Comparison of ENCODE assay signal across 8 cellular contexts in genomic region chr1:156420209-156421061, GRCh38. TPM values are rescaled to one million over a fixed set of nuclear protein-coding genes. Genes with fewer than 3 reads are reported as not detected.
DNase-seq lines count a peak whose midpoint lies in the region; ATAC-seq and TF ChIP-seq lines count a peak whose summit lies in the region.

No MANE protein-coding gene starts in this region.

- H3K4me2 ChIP-seq in hepatocyte: peak overlapping the region; percentile 88

- H3K27ac ChIP-seq in hepatocyte: no peak overlapping the region

- ATAC-seq in activated CD8-positive, alpha-beta T cell treated with anti-CD3 and anti-CD28 coated beads, Interleukin-2, amount 10 ng/mL, durations not matched to agents 7 days and 5 days: peak; percentile 82
- ATAC-seq in HG03095 (IDR thresholded peaks at IDR 0.05; ENCODE audit: unreplicated experiment): no peak

- no peaks in the 10 kb centered on the region for H3K9me3 Mint-ChIP-seq in activated CD8-positive, alpha-beta T cell treated with anti-CD3 and anti-CD28 coated beads, Interleukin-2, amount 10 ng/mL, durations not matched to agents 7 days and 5 days (ENCODE audit: insufficient read depth)

- peak overlapping the region; percentile 56 for H2AFZ ChIP-seq in hepatocyte

- H4K20me1 ChIP-seq in hepatocyte (ENCODE audit: insufficient read depth, poor library complexity, severe bottlenecking): no peaks in the 10 kb centered on the region

- CTCF ChIA-PET in activated CD8-positive, alpha-beta T cell treated with anti-CD3 and anti-CD28 coated beads, Interleukin-2, amount 10 ng/mL, durations not matched to agents 7 days and 5 days (lab: Charles Lee): interaction anchor here (0.7 to 4.5 kb wide), 7 partner anchors 12 to 231 kb away, joined by 3 to 44 read pairs (median 6); no protein-coding TSS in a partner anchor

- no peak for TF ChIP-seq CTCF in hepatocyte (IDR thresholded peaks at IDR 0.05; ENCODE audit: poor library complexity)

- POLR2A ChIA-PET in activated CD8-positive, alpha-beta T cell treated with anti-CD3 and anti-CD28 coated beads, Interleukin-2, amount 10 ng/mL, durations not matched to agents 7 days and 5 days (lab: Charles Lee): interaction anchor here (0.5 to 1.0 kb wide), 2 partner anchors 37 to 771 kb away, joined by 3 to 4 read pairs; no protein-coding TSS in a partner anchor

- H3K79me2 ChIP-seq in hepatocyte: no peaks in the 10 kb centered on the region

- no peaks in the 10 kb centered on the region for H3K9me2 ChIP-seq in hepatocyte (replicated peaks; ENCODE audit: insufficient read depth)

- peaks cover 85% of the 10 kb centered on the region for H3K27me3 Mint-ChIP-seq in activated CD8-positive, alpha-beta T cell treated with anti-CD3 and anti-CD28 coated beads, Interleukin-2, amount 10 ng/mL, durations not matched to agents 7 days and 5 days (ENCODE audit: low read depth)

- H3K4me1 Mint-ChIP-seq in activated CD8-positive, alpha-beta T cell treated with anti-CD3 and anti-CD28 coated beads, Interleukin-2, amount 10 ng/mL, durations not matched to agents 7 days and 5 days (ENCODE audit: low read depth): peaks cover 22% of the 10 kb centered on the region

- WGBS in hepatocyte (ENCODE audit: low lambda C conversion rate, missing lambda C conversion rate): 4% methylated on average over 68 of the region's 68 CpGs

- peaks cover 100% of the 10 kb centered on the region for H3K27me3 ChIP-seq in hepatocyte

- peak overlapping the region; percentile 81 for H3K4me3 Mint-ChIP-seq in activated CD8-positive, alpha-beta T cell treated with anti-CD3 and anti-CD28 coated beads, Interleukin-2, amount 10 ng/mL, durations not matched to agents 7 days and 5 days

- H3K4me3 ChIP-seq in hepatocyte: no peak overlapping the region

- no peaks in the 10 kb centered on the region for H3K36me3 ChIP-seq in hepatocyte (replicated peaks; ENCODE audit: insufficient read depth, low read depth)

- no peaks in the 10 kb centered on the region for H3K36me3 Mint-ChIP-seq in activated CD8-positive, alpha-beta T cell treated with anti-CD3 and anti-CD28 coated beads, Interleukin-2, amount 10 ng/mL, durations not matched to agents 7 days and 5 days (ENCODE audit: low read depth)

- DNase-seq in stimulated activated CD4-positive, alpha-beta T cell treated with anti-CD3 and anti-CD28 coated beads, Interleukin-15, amount 100 ng/mL, for 24 hours: peak; percentile 60
- no peak for DNase-seq in stimulated activated CD4-positive, alpha-beta T cell treated with anti-CD3 and anti-CD28 coated beads, Interleukin-1b, Interleukin-23, amount 100 ng/mL, for 48 hours
- DNase-seq in activated CD8-positive, alpha-beta T cell treated with anti-CD3 and anti-CD28 coated beads, Interleukin-2, amount 10 ng/mL, durations not matched to agents 7 days and 5 days: peak; percentile 55
- DNase-seq in hepatocyte (ENCODE audit: low spot score) (no peak), hippocampal formation (lab: John Stamatoyannopoulos, UW) (no peak), NK-92 (lab: John Stamatoyannopoulos, UW; ENCODE audit: unreplicated experiment) (no peak)
- peak; percentile 9 for DNase-seq in stimulated activated CD8-positive, alpha-beta memory T cell treated with anti-CD3 and anti-CD28 coated beads, Interleukin-7, amount 100 ng/mL, for 24 hours (ENCODE audit: low read depth)

- H3K27ac Mint-ChIP-seq in activated CD8-positive, alpha-beta T cell treated with anti-CD3 and anti-CD28 coated beads, Interleukin-2, amount 10 ng/mL, durations not matched to agents 7 days and 5 days: peak overlapping the region; percentile 12

- H3K4me1 ChIP-seq in hepatocyte (ENCODE audit: insufficient read depth): peaks cover 16% of the 10 kb centered on the region

- H3K9me3 ChIP-seq in hepatocyte (ENCODE audit: low read depth): no peaks in the 10 kb centered on the region

RNA-seq across cellular contexts. Expression of gene RHBG, which starts 51.4 kb away (rescaled TPM):
- total RNA-seq in activated CD8-positive, alpha-beta T cell treated with anti-CD3 and anti-CD28 coated beads, Interleukin-2, amount 10 ng/mL, durations not matched to agents 7 days and 5 days: not detected
- 3.3 and 6.3 TPM in 2 replicates for total RNA-seq in hepatocyte
- 10.8 and 11.9 TPM in 2 replicates for polyA plus RNA-seq in hepatocyte

Comparison
In these comparisons a context has a peak if more than half of its experiments do, and no peak if none do; other contexts are left out.
1. DNase-seq: peak in stimulated activated CD4-positive, alpha-beta T cell treated with anti-CD3 and anti-CD28 coated beads, Interleukin-15, amount 100 ng/mL, for 24 hours (single experiment), activated CD8-positive, alpha-beta T cell treated with anti-CD3 and anti-CD28 coated beads, Interleukin-2, amount 10 ng/mL, durations not matched to agents 7 days and 5 days (single experiment) and stimulated activated CD8-positive, alpha-beta memory T cell treated with anti-CD3 and anti-CD28 coated beads, Interleukin-7, amount 100 ng/mL, for 24 hours (single experiment); none in stimulated activated CD4-positive, alpha-beta T cell treated with anti-CD3 and anti-CD28 coated beads, Interleukin-1b, Interleukin-23, amount 100 ng/mL, for 48 hours (single experiment), hepatocyte (single experiment), hippocampal formation (0 of 2) and NK-92 (single experiment).